In genomic region chr16:2700786-2701185, GRCh38 we compare ENCODE assay signal across 10 cellular contexts. TPM values are rescaled to one million over a fixed set of nuclear protein-coding genes. Genes with fewer than 3 reads are reported as not detected.
"Had no signal": no experiment of that assay in that cellular context is flagged by ENCODE, and none has a peak within 500 bp of the region (broad histone marks: within the 10 kb centered on the region; RNA-seq: fewer than 3 reads in every experiment).

No MANE protein-coding gene starts in this region.

- H3K4me3 ChIP-seq: GM23248, HAP-1 had no signal

- H3K9ac ChIP-seq: GM23248 had no signal

- ATAC-seq: HCT116, HepG2 had no signal

- DNase-seq: GM23248, GOT3, H7, HFFc6 had no signal

- H3K4me1 ChIP-seq: HAP-1 had no signal

- H3K9me3 ChIP-seq: HAP-1 had no signal

- H3K27ac ChIP-seq: GM23248, HL-60 had no signal

- FAIRE-seq: HepG2 had no signal

RNA-seq across cellular contexts. Expression of gene PRSS27, which starts 19.2 kb away (rescaled TPM):
- total RNA-seq: HT1080 had no signal
- polyA plus RNA-seq: IgD-negative memory B cell had no signal
